29 cellular contexts compared by ENCODE assay signal in the genomic region with DNA sequence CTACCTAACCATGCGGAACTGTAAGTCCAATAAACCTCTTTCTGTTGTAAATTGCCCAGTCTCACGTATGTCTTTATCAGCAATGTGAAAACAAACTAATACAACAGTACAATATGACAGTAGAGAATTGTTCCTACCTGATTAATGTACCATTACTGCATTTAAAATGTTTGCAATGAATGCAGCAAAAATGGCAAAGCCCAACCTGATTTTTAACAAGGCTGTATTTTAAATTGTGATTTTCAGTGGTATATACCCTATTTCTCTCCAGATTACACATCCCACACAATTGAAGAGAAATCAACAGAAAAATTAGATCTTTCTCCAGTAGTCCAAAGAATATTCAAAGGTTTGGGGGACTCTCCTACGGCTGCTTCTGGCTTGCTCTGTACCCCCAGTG. TPM values are rescaled to one million over a fixed set of nuclear protein-coding genes. Genes with fewer than 3 reads are reported as not detected.
"Had no signal": no experiment of that assay in that cellular context is flagged by ENCODE, and none has a peak within 500 bp of the region (broad histone marks: within the 10 kb centered on the region; RNA-seq: fewer than 3 reads in every experiment).

No MANE protein-coding gene starts in this region.

- H3K36me3 ChIP-seq: SJCRH30 had no signal

- H3K4me3 ChIP-seq: coronary artery, SJCRH30 had no signal

- DNase-seq: activated CD4-positive, alpha-beta memory T cell treated with anti-CD3 and anti-CD28 coated beads, Interleukin-2, amount 10 ng/mL, durations not matched to agents 7 days and 5 days; activated CD4-positive, alpha-beta T cell treated with anti-CD3 and anti-CD28 coated beads for 36 hours; activated CD4-positive, alpha-beta T cell treated with anti-CD3 and anti-CD28 coated beads, Interleukin-2, amount 50 U/mL, for 1 hour; activated CD4-positive, CD25-positive, alpha-beta regulatory T cell; activated gamma-delta T cell; activated naive CD4-positive, alpha-beta T cell treated with anti-CD3 and anti-CD28 coated beads for 36 hours; activated T-cell treated with anti-CD3 and anti-CD28 coated beads for 4 hours; activated T-cell treated with anti-CD3 and anti-CD28 coated beads, Interleukin-2, amount 50 U/mL, for 48 hours; caudate nucleus; KG1; NCI-H1436; NCI-H187 treated with DMSO at 0.1 percent for 48 hours; NCI-H2081 treated with DMSO at 0.1 percent for 48 hours; NCI-H2171; NCI-H446 treated with DMSO at 0.1 percent for 48 hours; NCI-H524 treated with DMSO at 0.1 percent for 48 hours; NCI-H82; OCI-M1; RPMI8226; SJCRH30; SK-N-SH; T-helper 1 cell had no signal

- H3K27ac ChIP-seq: coronary artery, SJCRH30, VCaP had no signal

- H3K4me1 ChIP-seq: SJCRH30 had no signal

- H3K27me3 ChIP-seq: SJCRH30 had no signal

- H3K9me3 ChIP-seq: SJCRH30, SK-N-SH had no signal

RNA-seq across cellular contexts. Expression of a gene that starts 3.3 kb away (rescaled TPM):
- total RNA-seq: activated CD4-positive, alpha-beta memory T cell treated with anti-CD3 and anti-CD28 coated beads, Interleukin-2, amount 10 ng/mL, durations not matched to agents 7 days and 5 days; activated CD4-positive, alpha-beta T cell treated with anti-CD3 and anti-CD28 coated beads for 36 hours; activated CD8-positive, alpha-beta memory T cell treated with anti-CD3 and anti-CD28 coated beads for 36 hours; activated naive CD4-positive, alpha-beta T cell treated with anti-CD3 and anti-CD28 coated beads for 36 hours; activated T-helper 17 cell treated with anti-CD3 and anti-CD28 coated beads, Interleukin-2, amount 50 U/mL, for 72 hours; chondrocyte; LHCN-M2; SJCRH30; T-helper 2 cell treated with Interferon-gamma antibody and Interleukin-4, amounts not matched to agents 100 ng/mL and 5 ng/mL, for 36 hours had no signal
